Comparison of ENCODE assay signal across 11 cellular contexts in genomic region chr5:133048993-133049725, GRCh38. TPM values are rescaled to one million over a fixed set of nuclear protein-coding genes. Genes with fewer than 3 reads are reported as not detected.
A peak's percentile ranks its signal among the peaks of the same experiment; 100 is the strongest.
DNase-seq lines count a peak whose midpoint lies in the region; ATAC-seq lines count a peak whose summit lies in the region.
"Had no signal": no experiment of that assay in that cellular context is flagged by ENCODE, and none has a peak within 500 bp of the region (broad histone marks: within the 10 kb centered on the region; RNA-seq: fewer than 3 reads in every experiment).

No MANE protein-coding gene starts in this region.

- H3K27me3 ChIP-seq in CD8-positive, alpha-beta memory T cell (ENCODE audit: insufficient read depth, low read length, poor library complexity, severe bottlenecking), result no peaks in the 10 kb centered on the region

- peaks cover 0 to 20% (median 0%) of the 10 kb centered on the region in 3 donors for H3K36me3 Mint-ChIP-seq in CD8-positive, alpha-beta memory T cell
- no peaks in the 10 kb centered on the region for H3K36me3 Mint-ChIP-seq in naive B cell

- H3K27ac ChIP-seq in CD8-positive, alpha-beta memory T cell (ENCODE audit: low read depth, low read length), result no peak overlapping the region
- H3K27ac ChIP-seq in cingulate gyrus (ENCODE audit: low read depth, low read length), result peak overlapping the region; percentile 70

- H3K9me3 ChIP-seq in CD8-positive, alpha-beta memory T cell (ENCODE audit: low read length), result no peaks in the 10 kb centered on the region

- no peak for ATAC-seq in naive B cell (ENCODE audit: low read depth in 2 of 2)
- no peak for ATAC-seq in GM19351 (IDR thresholded peaks at IDR 0.05; ENCODE audit: unreplicated experiment)
- no peak for ATAC-seq in HG03108 (IDR thresholded peaks at IDR 0.05; ENCODE audit: unreplicated experiment)

- peaks cover 22% of the 10 kb centered on the region for H3K4me1 ChIP-seq in CD8-positive, alpha-beta memory T cell (ENCODE audit: insufficient read depth, low read length)

- H3K27me3 Mint-ChIP-seq in CD8-positive, alpha-beta memory T cell, result no peaks in the 10 kb centered on the region
- no peaks in the 10 kb centered on the region for H3K27me3 Mint-ChIP-seq in naive B cell

- peak overlapping the region; percentile 42 to 88 (median 72) for H3K27ac Mint-ChIP-seq in CD8-positive, alpha-beta memory T cell
- peak overlapping the region in 4 of 6 donors; percentile 14 to 99 (median 47) for H3K27ac Mint-ChIP-seq in naive B cell

- DNase-seq in CD8-positive, alpha-beta memory T cell, result no peak
- DNase-seq in NCI-H2029 treated with DMSO at 0.1 percent for 48 hours (lab: John Stamatoyannopoulos, UW) (peak; percentile 57), naive B cell (no peak), GM19240 (ENCODE audit: insufficient read length, low spot score) (no peak), NCI-H510A treated with DMSO at 0.1 percent for 48 hours (lab: John Stamatoyannopoulos, UW) (no peak)
- DNase-seq: activated CD4-positive, CD25-positive, alpha-beta regulatory T cell treated with anti-CD3 and anti-CD28 coated beads, Interleukin-2, amount 50 U/mL, for 72 hours; NCI-H1417 treated with DMSO at 0.1 percent for 48 hours; stimulated activated CD4-positive, alpha-beta T cell treated with anti-CD3 and anti-CD28 coated beads, Interleukin-2, amount 100 ng/mL, for 48 hours had no signal

- no peaks in the 10 kb centered on the region for H3K9me3 Mint-ChIP-seq in CD8-positive, alpha-beta memory T cell
- no peaks in the 10 kb centered on the region for H3K9me3 Mint-ChIP-seq in naive B cell

- CTCF ChIA-PET in CD8-positive, alpha-beta memory T cell (lab: Charles Lee), result no interaction called here

- H3K4me3 ChIP-seq in CD8-positive, alpha-beta memory T cell (ENCODE audit: low read length), result no peak overlapping the region

- peaks cover 22 to 42% (median 40%) of the 10 kb centered on the region in 3 donors for H3K4me1 Mint-ChIP-seq in CD8-positive, alpha-beta memory T cell
- H3K4me1 Mint-ChIP-seq in naive B cell, result peaks cover 47 to 67% (median 56%) of the 10 kb centered on the region in 3 donors

- H3K36me3 ChIP-seq in CD8-positive, alpha-beta memory T cell (ENCODE audit: insufficient read depth, low read length), result no peaks in the 10 kb centered on the region

- H3K4me3 Mint-ChIP-seq in CD8-positive, alpha-beta memory T cell, result peak overlapping the region in 4 of 7 donors; percentile 7 to 64 (median 54)
- H3K4me3 Mint-ChIP-seq in naive B cell, result peak overlapping the region in 4 of 8 donors; percentile 5 to 97 (median 44)

- POLR2A ChIA-PET in CD8-positive, alpha-beta memory T cell (lab: Charles Lee), result no interaction called here

RNA-seq across cellular contexts. Expression of gene HSPA4, which starts 2.7 kb away (rescaled TPM):
- 100 to 1,000 TPM; 236 to 244 TPM for total RNA-seq in CD8-positive, alpha-beta memory T cell
- polyA plus RNA-seq in CD8-positive, alpha-beta memory T cell, result 39.8 TPM
- 100 to 1,000 TPM in 2 of 6 donors, 10 to 100 TPM in 4; 92.4 to 113 (median 96.2) TPM for polyA plus RNA-seq in naive B cell (ENCODE audit: low read depth in 6 of 6)

RNA-seq across cellular contexts. Expression of gene ZCCHC10, which starts 22.8 kb away (rescaled TPM):
- 10 to 100 TPM; 31.8 to 35.0 TPM for total RNA-seq in CD8-positive, alpha-beta memory T cell
- polyA plus RNA-seq in CD8-positive, alpha-beta memory T cell, result 40.0 TPM
- 100 to 1,000 TPM in 5 of 6 donors, 10 to 100 TPM in 1; 87.0 to 209 (median 123) TPM for polyA plus RNA-seq in naive B cell (ENCODE audit: low read depth in 6 of 6)
